18 cellular contexts compared by ENCODE assay signal in the genomic region with DNA sequence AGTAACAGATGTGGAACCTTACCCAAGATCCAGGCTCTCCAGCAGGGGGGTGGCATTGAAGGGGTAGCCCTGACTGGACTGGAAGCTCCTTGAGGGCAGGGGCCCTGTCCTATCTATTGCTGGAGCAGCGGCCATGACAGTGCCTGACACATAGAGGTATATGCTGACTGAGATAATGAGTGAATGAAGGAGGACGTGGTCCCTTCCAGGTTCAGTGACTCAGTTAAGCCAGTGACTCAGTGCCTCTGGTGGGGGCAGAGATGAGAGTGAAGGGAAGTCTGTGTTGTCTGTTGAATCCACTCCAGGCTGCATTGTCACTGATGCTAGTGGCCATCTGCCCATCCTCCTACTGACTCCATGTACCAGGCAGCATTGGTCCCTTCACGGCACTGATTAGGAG. TPM values are rescaled to one million over a fixed set of nuclear protein-coding genes. Genes with fewer than 3 reads are reported as not detected.
DNase-seq lines count a peak whose midpoint lies in the region; ATAC-seq and TF ChIP-seq lines count a peak whose summit lies in the region.
"Had no signal": no experiment of that assay in that cellular context is flagged by ENCODE, and none has a peak within 500 bp of the region (broad histone marks: within the 10 kb centered on the region; RNA-seq: fewer than 3 reads in every experiment).

No MANE protein-coding gene starts in this region.

- no peaks in the 10 kb centered on the region for H3K36me3 ChIP-seq in MG63
- H3K36me3 ChIP-seq in smooth muscle cell (ENCODE audit: low read depth), result no peaks in the 10 kb centered on the region
- H3K36me3 ChIP-seq in CD4-positive, alpha-beta memory T cell (ENCODE audit: insufficient read depth, low read length), result no peaks in the 10 kb centered on the region
- H3K36me3 ChIP-seq: colonic mucosa, lower lobe of right lung had no signal

- no peak overlapping the region for H3K4me2 ChIP-seq in smooth muscle cell

- peaks cover 3% of the 10 kb centered on the region for H3K4me1 Mint-ChIP-seq in activated T-cell treated with anti-CD3 and anti-CD28 coated beads, Interleukin-2, amount 50 U/mL, for 24 hours (ENCODE audit: low read depth)
- H3K4me1 Mint-ChIP-seq in CD4-positive, alpha-beta memory T cell, result no peaks in the 10 kb centered on the region

- no peaks in the 10 kb centered on the region for H3K79me2 ChIP-seq in smooth muscle cell (ENCODE audit: low read depth)

- H3K4me3 Mint-ChIP-seq in activated T-cell treated with anti-CD3 and anti-CD28 coated beads, Interleukin-2, amount 50 U/mL, for 24 hours, result no peak overlapping the region
- H3K4me3 Mint-ChIP-seq in CD4-positive, alpha-beta memory T cell, result no peak overlapping the region

- no peaks in the 10 kb centered on the region for H4K20me1 ChIP-seq in smooth muscle cell (ENCODE audit: low read depth)

- H3K27me3 ChIP-seq in MG63 (peaks cover 3% of the 10 kb centered on the region), smooth muscle cell (ENCODE audit: low read depth) (peaks cover 53% of the 10 kb centered on the region)
- H3K27me3 ChIP-seq in CD4-positive, alpha-beta memory T cell (ENCODE audit: insufficient read depth, low read length), result no peaks in the 10 kb centered on the region
- H3K27me3 ChIP-seq: colonic mucosa had no signal

- peaks cover 61% of the 10 kb centered on the region for H3K27me3 Mint-ChIP-seq in activated T-cell treated with anti-CD3 and anti-CD28 coated beads, Interleukin-2, amount 50 U/mL, for 24 hours
- peaks cover 15 to 26% of the 10 kb centered on the region in 2 donors for H3K27me3 Mint-ChIP-seq in CD4-positive, alpha-beta memory T cell

- POLR2A ChIA-PET in CD4-positive, alpha-beta memory T cell (lab: Charles Lee; ENCODE audit: partially characterized antibody), result no interaction called here

- H3K9me3 ChIP-seq in MG63 (peaks cover 11% of the 10 kb centered on the region; the same call in 1 of the 2 replicates), smooth muscle cell (replicated peaks; ENCODE audit: low read depth) (no peaks in the 10 kb centered on the region)
- no peaks in the 10 kb centered on the region for H3K9me3 ChIP-seq in CD4-positive, alpha-beta memory T cell (ENCODE audit: control insufficient read depth in 1 of 2, low read length in 2 of 2)
- H3K9me3 ChIP-seq: colonic mucosa, lower lobe of right lung had no signal

- no peaks in the 10 kb centered on the region for H3F3A ChIP-seq in smooth muscle cell (ENCODE audit: low read depth)

- H2AFZ ChIP-seq in smooth muscle cell (ENCODE audit: low read depth), result no peak overlapping the region

- no peak overlapping the region for H3K9ac ChIP-seq in smooth muscle cell (ENCODE audit: low read depth)

- TF ChIP-seq CTCF in epithelial cell of esophagus (IDR thresholded peaks at IDR 0.05; ENCODE audit: insufficient read depth, low read depth, low read length, missing control alignments), result no peak
- no peak for TF ChIP-seq CTCF in smooth muscle cell (IDR thresholded peaks at IDR 0.05; ENCODE audit: borderline replicate concordance, insufficient read depth, poor library complexity, severe bottlenecking)

- no peak overlapping the region for H3K27ac ChIP-seq in smooth muscle cell (ENCODE audit: low read depth)
- no peak overlapping the region for H3K27ac ChIP-seq in CD4-positive, alpha-beta memory T cell (ENCODE audit: low read depth, low read length)
- H3K27ac ChIP-seq: colonic mucosa, epithelial cell of prostate, lower lobe of right lung had no signal

- intact Hi-C loops in CD4-positive, alpha-beta memory T cell (cut with micrococcal nuclease), result no loop called here

- DNase-seq in activated T-cell treated with anti-CD3 and anti-CD28 coated beads for 48 hours (ENCODE audit: low read depth) (peak; percentile 31), MG63 (peak; percentile 65), epithelial cell of esophagus (ENCODE audit: low read depth) (peak; percentile 16), smooth muscle cell (lab: John Stamatoyannopoulos, UW; ENCODE audit: unreplicated experiment) (no peak)
- DNase-seq in activated T-cell treated with anti-CD3 and anti-CD28 coated beads, Interleukin-2, amount 50 U/mL, for 24 hours, result no peak
- DNase-seq in stimulated activated CD8-positive, alpha-beta memory T cell treated with anti-CD3 and anti-CD28 coated beads, Interleukin-4, amount 100 ng/mL, for 48 hours, result peak; percentile 50
- no peak for DNase-seq in CD4-positive, alpha-beta memory T cell
- DNase-seq: activated CD4-positive, CD25-positive, alpha-beta regulatory T cell treated with anti-CD3 and anti-CD28 coated beads, Interleukin-2, amount 50 U/mL, for 72 hours; colonic mucosa; glutamatergic neuron; lower lobe of right lung; NCI-H1417 treated with DMSO at 0.1 percent for 48 hours had no signal

- CTCF ChIA-PET in CD4-positive, alpha-beta memory T cell (lab: Charles Lee; ENCODE audit: partially characterized antibody), result no interaction called here

- H3K4me3 ChIP-seq in MG63, result no peak overlapping the region
- H3K4me3 ChIP-seq in epithelial cell of esophagus (ENCODE audit: low read length), result no peak overlapping the region
- H3K4me3 ChIP-seq in smooth muscle cell, result no peak overlapping the region
- H3K4me3 ChIP-seq in CD4-positive, alpha-beta memory T cell (ENCODE audit: low read length in 2 of 2), result no peak overlapping the region
- H3K4me3 ChIP-seq: colonic mucosa, lower lobe of right lung had no signal

- ATAC-seq in GM21526 (IDR thresholded peaks at IDR 0.05; ENCODE audit: low FRiP score, unreplicated experiment), result no peak
- ATAC-seq: lower lobe of right lung, Right ventricle myocardium inferior had no signal

- no peaks in the 10 kb centered on the region for H3K36me3 Mint-ChIP-seq in activated T-cell treated with anti-CD3 and anti-CD28 coated beads, Interleukin-2, amount 50 U/mL, for 24 hours (ENCODE audit: low read depth)
- H3K36me3 Mint-ChIP-seq in CD4-positive, alpha-beta memory T cell, result no peaks in the 10 kb centered on the region

- no peaks in the 10 kb centered on the region for H3K9me3 Mint-ChIP-seq in activated T-cell treated with anti-CD3 and anti-CD28 coated beads, Interleukin-2, amount 50 U/mL, for 24 hours
- peaks cover 0 to 10% (median 1%) of the 10 kb centered on the region in 8 donors for H3K9me3 Mint-ChIP-seq in CD4-positive, alpha-beta memory T cell

- no peak overlapping the region for H3K27ac Mint-ChIP-seq in activated T-cell treated with anti-CD3 and anti-CD28 coated beads, Interleukin-2, amount 50 U/mL, for 24 hours
- no peak overlapping the region for H3K27ac Mint-ChIP-seq in CD4-positive, alpha-beta memory T cell

- 68% methylated on average over 3 of the region's 3 CpGs for WGBS in smooth muscle cell (ENCODE audit: low lambda C conversion rate)

- H3K4me1 ChIP-seq in smooth muscle cell (ENCODE audit: low read depth), result no peaks in the 10 kb centered on the region
- H3K4me1 ChIP-seq in CD4-positive, alpha-beta memory T cell (ENCODE audit: insufficient read depth, low read length), result no peaks in the 10 kb centered on the region
- H3K4me1 ChIP-seq: colonic mucosa, lower lobe of right lung had no signal

RNA-seq across cellular contexts. Expression of a gene that starts 13.0 kb away (rescaled TPM):
- total RNA-seq in MG63 (2014; rRNA removed; shearing (Covaris generic); ENCODE audit: low replicate concordance), result not detected in 2 replicates
- not detected in 2 replicates for total RNA-seq in smooth muscle cell
- 0.06 and 0.28 TPM in 2 replicates for polyA plus RNA-seq in smooth muscle cell
- total RNA-seq in CD4-positive, alpha-beta memory T cell, result not detected
- polyA plus RNA-seq in CD4-positive, alpha-beta memory T cell, result not detected
- total RNA-seq: astrocyte; H1; T-helper 1 cell treated with Interleukin-12 subunit alpha and Interleukin-12 subunit beta and Interleukin-4 antibody, amounts not matched to agents 30 ng/mL and 1 ng/mL, for 36 hours had no signal

Comparison
In these comparisons a context has a peak if more than half of its experiments do, and no peak if none do; other contexts are left out.
1. DNase-seq: peak in activated T-cell treated with anti-CD3 and anti-CD28 coated beads for 48 hours (single experiment), MG63 (single experiment), epithelial cell of esophagus (single experiment) and stimulated activated CD8-positive, alpha-beta memory T cell treated with anti-CD3 and anti-CD28 coated beads, Interleukin-4, amount 100 ng/mL, for 48 hours (single experiment); none in activated T-cell treated with anti-CD3 and anti-CD28 coated beads, Interleukin-2, amount 50 U/mL, for 24 hours (single experiment), smooth muscle cell (single experiment) and CD4-positive, alpha-beta memory T cell (0 of 5).